Comparison of ENCODE assay signal across 21 cellular contexts in the genomic region with DNA sequence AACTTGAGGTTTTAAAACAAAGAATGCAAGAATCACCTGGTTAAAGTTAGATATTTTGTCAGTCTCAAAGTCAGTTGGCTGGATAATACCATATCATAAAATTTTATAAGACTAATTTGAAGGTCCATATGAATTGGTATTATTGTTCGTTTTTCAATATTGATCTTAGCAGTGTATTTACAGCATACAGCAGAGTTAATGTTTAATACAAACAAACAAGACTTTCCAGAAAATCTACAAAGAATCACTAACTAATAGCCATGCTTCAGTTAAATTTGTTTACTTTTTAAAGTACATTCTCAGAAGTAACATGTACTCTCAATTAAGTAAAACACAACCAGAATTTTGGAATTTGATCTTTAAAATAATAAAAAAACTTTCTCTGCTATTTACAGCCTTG.
"Had no signal": no experiment of that assay in that cellular context is flagged by ENCODE, and none has a peak within 500 bp of the region (broad histone marks: within the 10 kb centered on the region; RNA-seq: fewer than 3 reads in every experiment).

No MANE protein-coding gene starts in this region.

- DNase-seq: Kasumi-1, MM.1S, NCI-H1092 treated with DMSO at 0.1 percent for 48 hours, NCI-H1436, NCI-H187, NCI-H2029, NCI-H2081 treated with DMSO at 0.1 percent for 48 hours, NCI-H2171, NCI-H226, NCI-H446, NCI-H510A, NCI-H526, NCI-H774, Right ventricle myocardium superior, RPMI8226, SIG-M5 had no signal

- FAIRE-seq: K562, RCC 7860 had no signal

- H3K9me3 ChIP-seq: SJSA1 had no signal

- H3K4me3 ChIP-seq: K562, SJSA1, SK-N-MC had no signal

- H3K27ac ChIP-seq: KMS-11, SJSA1, SK-N-MC had no signal

- H3K36me3 ChIP-seq: SJSA1 had no signal

- H3K4me1 ChIP-seq: SJSA1 had no signal

- ATAC-seq: K562 had no signal
